ENCODE assay signal across 8 cellular contexts in genomic region chr10:12782537-12782936, GRCh38.
DNase-seq lines count a peak whose midpoint lies in the region; ATAC-seq and TF ChIP-seq lines count a peak whose summit lies in the region.

No MANE protein-coding gene starts in this region.

- peaks cover 7% of the 10 kb centered on the region for H3K36me3 Mint-ChIP-seq in activated CD4-positive, alpha-beta T cell treated with anti-CD3 and anti-CD28 coated beads for 36 hours (ENCODE audit: low read depth)

- POLR2A ChIA-PET in activated CD4-positive, alpha-beta T cell treated with anti-CD3 and anti-CD28 coated beads for 36 hours (lab: Charles Lee): no interaction called here

- H3K4me1 Mint-ChIP-seq in activated CD4-positive, alpha-beta T cell treated with anti-CD3 and anti-CD28 coated beads for 36 hours: peaks cover 38% of the 10 kb centered on the region

- TF ChIP-seq CTCF in fibroblast of pulmonary artery (IDR thresholded peaks at IDR 0.05; ENCODE audit: low read length, missing control alignments) (peak; percentile 73), retinal pigment epithelial cell (conservative IDR thresholded peaks at IDR 0.05; ENCODE audit: low read depth, low read length) (peak; percentile 90)

- CTCF ChIA-PET in activated CD4-positive, alpha-beta T cell treated with anti-CD3 and anti-CD28 coated beads for 36 hours (lab: Charles Lee): interaction anchor here (0.6 to 2.6 kb wide), 19 partner anchors 9 to 536 kb away, joined by 3 to 20 read pairs (median 4); partner anchors contain the start of gene OPTN

- no peak for ATAC-seq in activated CD4-positive, alpha-beta T cell treated with anti-CD3 and anti-CD28 coated beads for 36 hours
- ATAC-seq in HG02571 (IDR thresholded peaks at IDR 0.05; ENCODE audit: unreplicated experiment) (no peak), HG03159 (IDR thresholded peaks at IDR 0.05; ENCODE audit: unreplicated experiment) (no peak)

- H3K27ac Mint-ChIP-seq in activated CD4-positive, alpha-beta T cell treated with anti-CD3 and anti-CD28 coated beads for 36 hours: peak overlapping the region; percentile 48

- no peak overlapping the region for H3K4me3 ChIP-seq in Jurkat, Clone E6-1 (ENCODE audit: low read length)
- H3K4me3 ChIP-seq in fibroblast of pulmonary artery (replicated peaks; ENCODE audit: low read depth, low read length) (no peak overlapping the region), retinal pigment epithelial cell (ENCODE audit: low read length) (no peak overlapping the region)

- peak; percentile 62 for DNase-seq in ELF-1 (ENCODE audit: low read depth, low spot score)
- DNase-seq in Jurkat, Clone E6-1 (ENCODE audit: low read depth, low spot score): peak; percentile 25
- DNase-seq in activated CD4-positive, alpha-beta T cell treated with anti-CD3 and anti-CD28 coated beads for 36 hours: peak; percentile 65
- peak; percentile 51 for DNase-seq in fibroblast of pulmonary artery (ENCODE audit: low read depth)
- DNase-seq in retinal pigment epithelial cell (ENCODE audit: low read depth): no peak
- DNase-seq in hippocampal formation (lab: John Stamatoyannopoulos, UW): no peak

- no peaks in the 10 kb centered on the region for H3K9me3 Mint-ChIP-seq in activated CD4-positive, alpha-beta T cell treated with anti-CD3 and anti-CD28 coated beads for 36 hours (ENCODE audit: low read depth)

- no peaks in the 10 kb centered on the region for H3K27me3 Mint-ChIP-seq in activated CD4-positive, alpha-beta T cell treated with anti-CD3 and anti-CD28 coated beads for 36 hours

- intact Hi-C loops in activated CD4-positive, alpha-beta T cell treated with anti-CD3 and anti-CD28 coated beads for 36 hours (cut with DNase I, micrococcal nuclease): loop anchor here in 1 of 2 experiments (5.0 kb wide), 2 partner anchors 320 to 335 kb away; partner anchors contain the start of gene OPTN

- no peak overlapping the region for H3K4me3 Mint-ChIP-seq in activated CD4-positive, alpha-beta T cell treated with anti-CD3 and anti-CD28 coated beads for 36 hours

Comparison
In these comparisons a context has a peak if more than half of its experiments do, and no peak if none do; other contexts are left out.
1. DNase-seq: peak in ELF-1 (single experiment), Jurkat, Clone E6-1 (single experiment), activated CD4-positive, alpha-beta T cell treated with anti-CD3 and anti-CD28 coated beads for 36 hours (single experiment) and fibroblast of pulmonary artery (single experiment); none in retinal pigment epithelial cell (single experiment) and hippocampal formation (0 of 2).